25 cellular contexts compared by ENCODE assay signal in the genomic region with DNA sequence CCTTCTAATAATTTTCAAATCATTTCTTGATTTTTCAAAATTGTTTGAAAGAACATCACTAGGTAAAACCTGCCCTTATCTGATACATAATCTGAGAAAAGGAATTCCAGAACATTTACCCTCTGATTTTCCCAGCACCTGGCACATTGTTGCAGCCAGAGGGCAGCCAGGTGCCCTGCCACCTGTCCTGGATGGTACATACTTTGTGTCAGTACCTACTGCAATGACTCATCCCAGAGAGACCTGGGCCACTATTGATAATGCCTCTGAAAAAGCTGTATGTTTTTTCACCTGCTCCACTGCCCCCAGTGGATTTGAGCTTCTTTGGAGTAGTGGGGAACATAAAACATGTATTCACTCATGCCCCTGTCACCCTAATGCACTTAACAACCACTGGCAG.
DNase-seq lines count a peak whose midpoint lies in the region; ATAC-seq lines count a peak whose summit lies in the region.
"Had no signal": no experiment of that assay in that cellular context is flagged by ENCODE, and none has a peak within 500 bp of the region (broad histone marks: within the 10 kb centered on the region; RNA-seq: fewer than 3 reads in every experiment).

No MANE protein-coding gene starts in this region.

- H3K27me3 ChIP-seq in mesendoderm (ENCODE audit: insufficient read depth, low read length, poor library complexity): no peaks in the 10 kb centered on the region
- H3K27me3 ChIP-seq: testis had no signal

- H2BK120ac ChIP-seq in mesendoderm (ENCODE audit: low read depth, low read length): no peak overlapping the region

- no peak overlapping the region for H3K56ac ChIP-seq in mesendoderm (ENCODE audit: low read length)

- peak; percentile 15 for DNase-seq in NCI-H146 (lab: John Stamatoyannopoulos, UW)
- no peak for DNase-seq in NCI-H146 treated with DMSO at 0.1 percent for 48 hours (lab: John Stamatoyannopoulos, UW; ENCODE audit: unreplicated experiment)
- peak; percentile 52 to 77 for DNase-seq in NCI-H526 (lab: John Stamatoyannopoulos, UW)
- peak; percentile 46 for DNase-seq in SW480 (ENCODE audit: low spot score)
- peak; percentile 28 for DNase-seq in mesendoderm
- DNase-seq in activated CD8-positive, alpha-beta memory T cell treated with anti-CD3 and anti-CD28 coated beads, Interleukin-2, amount 50 U/mL, for 4 hours: no peak
- no peak for DNase-seq in midbrain (lab: John Stamatoyannopoulos, UW)
- DNase-seq: 8988T; activated CD4-positive, alpha-beta T cell treated with anti-CD3 and anti-CD28 coated beads, Interleukin-2, amount 50 U/mL, for 4 hours; activated naive CD4-positive, alpha-beta T cell treated with anti-CD3 and anti-CD28 coated beads, Interleukin-2, amount 10 ng/mL, durations not matched to agents 7 days and 5 days; CD4-positive, CD25-positive, alpha-beta regulatory T cell; DMS 273 treated with DMSO at 0.1 percent for 48 hours; IMR-90; left ventricle myocardium inferior; natural killer cell; NCI-H1105 treated with DMSO at 0.1 percent for 48 hours; NCI-H524 treated with DMSO at 0.1 percent for 48 hours; OCI-M1; Right ventricle myocardium superior; stimulated activated naive CD8-positive, alpha-beta T cell treated with anti-CD3 and anti-CD28 coated beads, Interleukin-15, Interleukin-2, amounts not matched to agents 100 U/mL and 50 U/mL, for 24 hours; SW 1271; T1000; testis had no signal

- no peaks in the 10 kb centered on the region for H3K36me3 ChIP-seq in mesendoderm (ENCODE audit: control insufficient read depth, insufficient read depth, low read length)
- H3K36me3 ChIP-seq: left ventricle myocardium inferior had no signal

- no peaks in the 10 kb centered on the region for H3K79me1 ChIP-seq in mesendoderm (ENCODE audit: low read length)

- no peaks in the 10 kb centered on the region for H3K79me2 ChIP-seq in mesendoderm (ENCODE audit: control insufficient read depth, insufficient read depth, low read length)

- no peak overlapping the region for H3K4me2 ChIP-seq in mesendoderm (ENCODE audit: low read length)

- no peak overlapping the region for H3K27ac ChIP-seq in mesendoderm (ENCODE audit: low read depth, low read length)
- H3K27ac ChIP-seq: epithelial cell of prostate, left ventricle myocardium inferior, testis had no signal

- H2AK5ac ChIP-seq in mesendoderm (ENCODE audit: low read length): no peak overlapping the region

- H4K5ac ChIP-seq in mesendoderm (ENCODE audit: low read length): no peak overlapping the region

- no peak overlapping the region for H3K18ac ChIP-seq in mesendoderm (ENCODE audit: low read length)

- H3K23ac ChIP-seq in mesendoderm (ENCODE audit: low read length): no peak overlapping the region

- no peak overlapping the region for H2BK5ac ChIP-seq in mesendoderm (ENCODE audit: low read length)

- H4K8ac ChIP-seq in mesendoderm (ENCODE audit: low read depth, low read length): no peak overlapping the region

- H2BK15ac ChIP-seq in mesendoderm (replicated peaks; ENCODE audit: low read depth): no peak overlapping the region

- no peak overlapping the region for H3K4me3 ChIP-seq in mesendoderm (ENCODE audit: low read length)
- H3K4me3 ChIP-seq: left ventricle myocardium inferior, testis had no signal

- ATAC-seq in GM18858 (IDR thresholded peaks at IDR 0.05; ENCODE audit: unreplicated experiment): no peak
- ATAC-seq: natural killer cell; stimulated activated naive CD8-positive, alpha-beta T cell treated with anti-CD3 and anti-CD28 coated beads, Interleukin-15, Interleukin-2, amounts not matched to agents 100 U/mL and 50 U/mL, for 24 hours had no signal

- no peaks in the 10 kb centered on the region for H3K4me1 ChIP-seq in mesendoderm (ENCODE audit: control insufficient read depth, low read depth, low read length)
- H3K4me1 ChIP-seq: left ventricle myocardium inferior, testis had no signal

- no peak overlapping the region for H3K9ac ChIP-seq in mesendoderm (ENCODE audit: low read length)

- H3K4ac ChIP-seq in mesendoderm (ENCODE audit: low read depth, low read length): no peak overlapping the region

Comparison
In these comparisons a context has a peak if more than half of its experiments do, and no peak if none do; other contexts are left out.
1. DNase-seq: peak in NCI-H146 (single experiment), NCI-H526 (2 of 2), SW480 (single experiment) and mesendoderm (single experiment); none in NCI-H146 treated with DMSO at 0.1 percent for 48 hours (single experiment), activated CD8-positive, alpha-beta memory T cell treated with anti-CD3 and anti-CD28 coated beads, Interleukin-2, amount 50 U/mL, for 4 hours (single experiment) and midbrain (single experiment).